ENCODE assay signal across 1 cellular context in the genomic region with DNA sequence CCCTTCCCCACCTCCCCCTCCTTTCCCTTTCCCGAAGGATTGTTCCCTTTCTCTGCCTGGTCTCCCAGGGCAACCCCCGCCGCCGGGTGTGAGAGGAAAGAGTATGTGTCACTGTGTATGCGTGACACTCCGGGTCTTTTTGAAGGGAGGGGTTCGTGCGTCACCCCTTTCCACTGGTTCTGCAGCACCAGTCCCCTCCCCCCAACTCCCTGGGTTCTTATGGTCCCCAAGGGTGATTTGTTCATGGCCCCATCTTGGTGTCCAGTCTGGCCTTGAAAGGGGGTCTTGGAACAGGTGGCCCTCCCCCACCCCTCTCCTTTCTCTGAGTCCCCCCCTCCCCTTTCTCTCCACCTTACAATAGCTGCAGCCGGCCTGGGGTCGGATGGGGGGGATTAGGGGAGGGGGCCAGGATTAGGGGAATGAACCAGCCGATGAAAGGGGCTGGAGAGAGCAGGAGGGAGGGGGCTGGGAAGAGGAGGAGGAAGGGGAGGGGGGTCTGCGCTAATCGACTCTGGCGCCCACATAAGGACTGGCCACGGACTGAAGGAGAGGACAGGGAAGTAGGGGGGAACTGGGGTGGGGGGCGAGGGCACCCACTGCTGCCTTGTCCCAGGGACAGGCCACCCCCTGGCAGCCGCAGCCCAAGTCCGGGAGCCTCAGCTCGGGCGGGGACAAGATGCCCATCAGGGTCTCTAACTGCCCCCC.
A peak's percentile ranks its signal among the peaks of the same experiment; 100 is the strongest.
TF ChIP-seq lines count a peak whose summit lies in the region.

No MANE protein-coding gene starts in this region.

TF ChIP-seq in K562, 482 proteins besides CTCF, POLR2A, EP300 and RAD21:
- TF ChIP-seq PCBP1 (IDR thresholded peaks at IDR 0.05; ENCODE audit: low read depth, low read length, poor library complexity, severe bottlenecking) (peak; percentile 47), U2AF2 (optimal IDR thresholded peaks at IDR 0.05; ENCODE audit: low read depth, low read length) (no peak), RFX1 (IDR thresholded peaks at IDR 0.05) (peak; percentile 65; the same call in 1 of the 2 replicates)
TF ChIP-seq in K562: peak in this region for 2.
